Comparison of ENCODE assay signal across 26 cellular contexts in the genomic region with DNA sequence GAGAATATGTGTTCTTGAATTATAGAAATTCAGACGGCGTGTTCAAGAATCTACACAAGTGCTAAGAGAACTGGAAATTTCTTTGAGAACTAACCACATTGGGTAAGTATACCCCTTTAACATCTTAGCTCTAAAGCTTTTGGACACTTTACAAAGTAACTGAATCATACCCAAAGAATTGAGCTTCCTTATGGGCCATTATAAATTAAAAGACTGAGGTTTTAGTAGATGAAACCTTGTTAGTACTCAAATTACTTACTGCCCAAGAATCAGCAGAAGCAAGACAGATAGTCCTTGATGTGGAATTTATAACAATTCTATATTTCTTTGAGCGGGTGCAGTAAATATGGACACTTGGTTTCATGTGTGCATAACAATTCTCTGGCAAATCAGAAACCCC.
A peak's percentile ranks its signal among the peaks of the same experiment; 100 is the strongest.
DNase-seq lines count a peak whose midpoint lies in the region; ATAC-seq and TF ChIP-seq lines count a peak whose summit lies in the region.
"Had no signal": no experiment of that assay in that cellular context is flagged by ENCODE, and none has a peak within 500 bp of the region (broad histone marks: within the 10 kb centered on the region; RNA-seq: fewer than 3 reads in every experiment).

No MANE protein-coding gene starts in this region.

- TF ChIP-seq CTCF in progenitor cell of endocrine pancreas (IDR thresholded peaks at IDR 0.05; ENCODE audit: unreplicated experiment), result no peak
- no peak for TF ChIP-seq CTCF in Calu3 (IDR thresholded peaks at IDR 0.05; ENCODE audit: unreplicated experiment)

- CTCF ChIA-PET in Calu3 (lab: Charles Lee), result no interaction called here

- ATAC-seq in GM18907 (IDR thresholded peaks at IDR 0.05; ENCODE audit: unreplicated experiment), result no peak
- ATAC-seq: Right ventricle myocardium inferior, sciatic nerve had no signal

- BruUV-seq in Calu3 (replicated peaks; lab: Mats Ljungman, UMichigan), result no TSS peak

- H3K27me3 Mint-ChIP-seq in progenitor cell of endocrine pancreas, result no peaks in the 10 kb centered on the region
- H3K27me3 Mint-ChIP-seq in Calu3 (ENCODE audit: unreplicated experiment), result no peaks in the 10 kb centered on the region

- intact Hi-C loops in Calu3 (cut with micrococcal nuclease; ENCODE audit: unreplicated experiment), result no loop called here

- H3K36me3 Mint-ChIP-seq in progenitor cell of endocrine pancreas (ENCODE audit: insufficient read depth) (peaks cover 17% of the 10 kb centered on the region), Calu3 (ENCODE audit: insufficient read depth, unreplicated experiment) (peaks cover 6% of the 10 kb centered on the region)
- H3K36me3 Mint-ChIP-seq: CD4-positive, CD25-positive, alpha-beta regulatory T cell had no signal

- H3K9me3 Mint-ChIP-seq in progenitor cell of endocrine pancreas (ENCODE audit: low read depth) (no peaks in the 10 kb centered on the region), Calu3 (ENCODE audit: low read depth, unreplicated experiment) (no peaks in the 10 kb centered on the region)

- H3K4me3 Mint-ChIP-seq in progenitor cell of endocrine pancreas (ENCODE audit: low read depth), result no peak overlapping the region
- H3K4me3 Mint-ChIP-seq in Calu3 (ENCODE audit: low read depth, unreplicated experiment), result no peak overlapping the region
- H3K4me3 Mint-ChIP-seq: CD4-positive, CD25-positive, alpha-beta regulatory T cell had no signal

- peaks cover 6% of the 10 kb centered on the region for H3K4me1 Mint-ChIP-seq in progenitor cell of endocrine pancreas (ENCODE audit: low read depth)
- no peaks in the 10 kb centered on the region for H3K4me1 Mint-ChIP-seq in Calu3 (ENCODE audit: low read depth, unreplicated experiment)
- H3K4me1 Mint-ChIP-seq: CD4-positive, CD25-positive, alpha-beta regulatory T cell had no signal

- H3K27ac Mint-ChIP-seq in progenitor cell of endocrine pancreas (no peak overlapping the region), Calu3 (ENCODE audit: unreplicated experiment) (no peak overlapping the region)
- H3K27ac Mint-ChIP-seq: CD4-positive, CD25-positive, alpha-beta regulatory T cell had no signal

- DNase-seq in HCEC 1CT (peak; percentile 47), astrocyte of the hippocampus (ENCODE audit: low read depth, low spot score) (peak; percentile 48), iris pigment epithelial cell (ENCODE audit: low read depth) (peak; percentile 44), pons (ENCODE audit: low spot score) (no peak), progenitor cell of endocrine pancreas (ENCODE audit: low spot score, unreplicated experiment) (no peak), Calu3 (no peak)
- DNase-seq: activated CD4-positive, alpha-beta T cell treated with anti-CD3 and anti-CD28 coated beads, Interleukin-2, amount 50 U/mL, for 48 hours; activated CD4-positive, CD25-positive, alpha-beta regulatory T cell treated with anti-CD3 and anti-CD28 coated beads, Interleukin-2, amount 50 U/mL, for 72 hours; activated CD8-positive, alpha-beta memory T cell treated with anti-CD3 and anti-CD28 coated beads, Interleukin-2, amount 50 U/mL, for 4 hours; activated naive CD4-positive, alpha-beta T cell treated with Interleukin-2 at 50 U/mL for 16 hours; CD4-positive, CD25-positive, alpha-beta regulatory T cell; DMS79 treated with DMSO at 0.1 percent for 48 hours; glutamatergic neuron; KG1; left ventricle myocardium superior; MG63; NCI-H1105 treated with DMSO at 0.1 percent for 48 hours; NCI-H1930; NCI-H524 treated with DMSO at 0.1 percent for 48 hours; NK-92 treated with Interleukin-12 subunit alpha and Interleukin-12 subunit beta, amount 100 ng/mL, for 24 hours; stimulated activated CD4-positive, alpha-beta T cell treated with anti-CD3 and anti-CD28 coated beads, Interleukin-4, amount 100 ng/mL, for 24 hours; T-helper 2 cell; transverse colon had no signal

Comparison
In these comparisons a context has a peak if more than half of its experiments do, and no peak if none do; other contexts are left out.
1. DNase-seq: peak in HCEC 1CT (single experiment), astrocyte of the hippocampus (single experiment) and iris pigment epithelial cell (single experiment); none in pons (single experiment), progenitor cell of endocrine pancreas (single experiment) and Calu3 (single experiment).